ENCODE assay signal across 12 cellular contexts in genomic region chr4:173367946-173368345, GRCh38. TPM values are rescaled to one million over a fixed set of nuclear protein-coding genes. Genes with fewer than 3 reads are reported as not detected.
DNase-seq lines count a peak whose midpoint lies in the region; ATAC-seq, FAIRE-seq and TF ChIP-seq lines count a peak whose summit lies in the region.
"Had no signal": no experiment of that assay in that cellular context is flagged by ENCODE, and none has a peak within 500 bp of the region (broad histone marks: within the 10 kb centered on the region; RNA-seq: fewer than 3 reads in every experiment).

No MANE protein-coding gene starts in this region.

- intact Hi-C loops in kidney (cut with DNase I), result no loop called here
- intact Hi-C loops in activated naive CD4-positive, alpha-beta T cell treated with anti-CD3 and anti-CD28 coated beads for 36 hours (cut with micrococcal nuclease), result no loop called here

- POLR2A ChIA-PET in activated naive CD8-positive, alpha-beta T cell treated with anti-CD3 and anti-CD28 coated beads, Interleukin-2, amount 10 ng/mL, durations not matched to agents 7 days and 5 days (lab: Charles Lee), result interaction anchor here (0.9 to 7.1 kb wide), 2 partner anchors 9 to 35 kb away, joined by 3 to 404 read pairs; partner anchors contain the start of gene HMGB2

- H3K27me3 Mint-ChIP-seq in CD4-positive, CD25-positive, alpha-beta regulatory T cell, result peaks cover 5% of the 10 kb centered on the region
- H3K27me3 Mint-ChIP-seq in activated naive CD8-positive, alpha-beta T cell treated with anti-CD3 and anti-CD28 coated beads, Interleukin-2, amount 10 ng/mL, durations not matched to agents 7 days and 5 days, result no peaks in the 10 kb centered on the region
- peaks cover 14% of the 10 kb centered on the region for H3K27me3 Mint-ChIP-seq in activated naive CD4-positive, alpha-beta T cell treated with anti-CD3 and anti-CD28 coated beads for 36 hours (ENCODE audit: low read depth)

- DNase-seq in CD4-positive, CD25-positive, alpha-beta regulatory T cell, result no peak
- DNase-seq in HFF-Myc (ENCODE audit: extremely low read depth, low read depth) (no peak), medulla oblongata (ENCODE audit: extremely low spot score) (peak; percentile 27), kidney (no peak)
- no peak for DNase-seq in activated naive CD8-positive, alpha-beta T cell treated with anti-CD3 and anti-CD28 coated beads, Interleukin-2, amount 10 ng/mL, durations not matched to agents 7 days and 5 days
- no peak for DNase-seq in activated naive CD4-positive, alpha-beta T cell treated with anti-CD3 and anti-CD28 coated beads for 36 hours
- DNase-seq: NCI-H1694; stimulated activated CD4-positive, alpha-beta T cell treated with anti-CD3 and anti-CD28 coated beads, Interleukin-4, amount 100 ng/mL, for 4 hours; SW 1271 had no signal

- peak overlapping the region; percentile 53 for H3K27ac ChIP-seq in CD4-positive, CD25-positive, alpha-beta regulatory T cell (ENCODE audit: insufficient read depth, low read length, poor library complexity, severe bottlenecking)
- no peak overlapping the region for H3K27ac ChIP-seq in kidney (ENCODE audit: low read depth in 2 of 2, low read length in 2 of 2)

- H3K36me3 Mint-ChIP-seq in CD4-positive, CD25-positive, alpha-beta regulatory T cell, result no peaks in the 10 kb centered on the region
- peaks cover 24% of the 10 kb centered on the region for H3K36me3 Mint-ChIP-seq in activated naive CD8-positive, alpha-beta T cell treated with anti-CD3 and anti-CD28 coated beads, Interleukin-2, amount 10 ng/mL, durations not matched to agents 7 days and 5 days
- H3K36me3 Mint-ChIP-seq in activated naive CD4-positive, alpha-beta T cell treated with anti-CD3 and anti-CD28 coated beads for 36 hours (ENCODE audit: low read depth), result no peaks in the 10 kb centered on the region

- peak overlapping the region; percentile 37 for H3K4me3 ChIP-seq in CD4-positive, CD25-positive, alpha-beta regulatory T cell (ENCODE audit: low read depth, low read length)
- H3K4me3 ChIP-seq in HFF-Myc (replicated peaks; ENCODE audit: low read depth, low read length) (peak overlapping the region; percentile 9; the same call in 1 of the 2 replicates), kidney (ENCODE audit: low read length in 2 of 2) (no peak overlapping the region)

- CTCF ChIA-PET in activated naive CD4-positive, alpha-beta T cell treated with anti-CD3 and anti-CD28 coated beads for 36 hours (lab: Charles Lee), result interaction anchor here (0.9 to 1.2 kb wide), 3 partner anchors 22 to 67 kb away, joined by 3 to 6 read pairs (median 4); no protein-coding TSS in a partner anchor

- no peaks in the 10 kb centered on the region for H3K9me3 Mint-ChIP-seq in CD4-positive, CD25-positive, alpha-beta regulatory T cell
- no peaks in the 10 kb centered on the region for H3K9me3 Mint-ChIP-seq in activated naive CD8-positive, alpha-beta T cell treated with anti-CD3 and anti-CD28 coated beads, Interleukin-2, amount 10 ng/mL, durations not matched to agents 7 days and 5 days
- H3K9me3 Mint-ChIP-seq in activated naive CD4-positive, alpha-beta T cell treated with anti-CD3 and anti-CD28 coated beads for 36 hours, result no peaks in the 10 kb centered on the region

- peaks cover 41% of the 10 kb centered on the region for H3K4me1 ChIP-seq in CD4-positive, CD25-positive, alpha-beta regulatory T cell (ENCODE audit: control insufficient read depth, insufficient read depth, low read length, poor library complexity, severe bottlenecking)
- peaks cover 0 to 2% of the 10 kb centered on the region in 2 donors for H3K4me1 ChIP-seq in kidney (ENCODE audit: control insufficient read depth in 1 of 2, insufficient read depth in 1 of 2, low read depth in 1 of 2, low read length in 2 of 2)

- H3K27me3 ChIP-seq in CD4-positive, CD25-positive, alpha-beta regulatory T cell (ENCODE audit: control insufficient read depth, insufficient read depth, low read length), result no peaks in the 10 kb centered on the region

- TF ChIP-seq CTCF in HFF-Myc (IDR thresholded peaks at IDR 0.05; ENCODE audit: low read depth, low read length, missing control alignments), result no peak
- no peak for TF ChIP-seq CTCF in kidney (IDR thresholded peaks at IDR 0.05; ENCODE audit: borderline replicate concordance, extremely low read depth, insufficient read depth)

- no peaks in the 10 kb centered on the region for H3K36me3 ChIP-seq in CD4-positive, CD25-positive, alpha-beta regulatory T cell (ENCODE audit: control insufficient read depth, insufficient read depth, low read length)
- H3K36me3 ChIP-seq in kidney (ENCODE audit: control insufficient read depth in 1 of 2, insufficient read depth in 2 of 2, low read length in 2 of 2), result no peaks in the 10 kb centered on the region

- H3K4me3 Mint-ChIP-seq in CD4-positive, CD25-positive, alpha-beta regulatory T cell, result peak overlapping the region; percentile 5 to 47 (median 36)
- H3K4me3 Mint-ChIP-seq in activated naive CD8-positive, alpha-beta T cell treated with anti-CD3 and anti-CD28 coated beads, Interleukin-2, amount 10 ng/mL, durations not matched to agents 7 days and 5 days, result peak overlapping the region; percentile 100
- H3K4me3 Mint-ChIP-seq in activated naive CD4-positive, alpha-beta T cell treated with anti-CD3 and anti-CD28 coated beads for 36 hours, result no peak overlapping the region

- H3K9ac ChIP-seq in kidney (ENCODE audit: low read length in 2 of 2), result no peak overlapping the region

- no peak for ATAC-seq in CD4-positive, CD25-positive, alpha-beta regulatory T cell (ENCODE audit: low read depth in 2 of 2)
- ATAC-seq in activated naive CD8-positive, alpha-beta T cell treated with anti-CD3 and anti-CD28 coated beads, Interleukin-2, amount 10 ng/mL, durations not matched to agents 7 days and 5 days (ENCODE audit: low read depth), result no peak
- ATAC-seq in HG03097 (IDR thresholded peaks at IDR 0.05; ENCODE audit: low FRiP score, unreplicated experiment) (no peak), GM18502 (IDR thresholded peaks at IDR 0.05; ENCODE audit: poor library complexity, unreplicated experiment) (no peak)

- H3K4me1 Mint-ChIP-seq in CD4-positive, CD25-positive, alpha-beta regulatory T cell, result peaks cover 21 to 51% (median 27%) of the 10 kb centered on the region in 4 donors
- H3K4me1 Mint-ChIP-seq in activated naive CD8-positive, alpha-beta T cell treated with anti-CD3 and anti-CD28 coated beads, Interleukin-2, amount 10 ng/mL, durations not matched to agents 7 days and 5 days, result peaks cover 38% of the 10 kb centered on the region
- peaks cover 19% of the 10 kb centered on the region for H3K4me1 Mint-ChIP-seq in activated naive CD4-positive, alpha-beta T cell treated with anti-CD3 and anti-CD28 coated beads for 36 hours (ENCODE audit: low read depth)

- H3K9me3 ChIP-seq in CD4-positive, CD25-positive, alpha-beta regulatory T cell (ENCODE audit: control insufficient read depth in 2 of 2, low read length in 2 of 2), result no peaks in the 10 kb centered on the region
- H3K9me3 ChIP-seq in kidney (ENCODE audit: control insufficient read depth in 1 of 2, low read length in 2 of 2), result no peaks in the 10 kb centered on the region

- no peak overlapping the region for H3K27ac Mint-ChIP-seq in CD4-positive, CD25-positive, alpha-beta regulatory T cell
- H3K27ac Mint-ChIP-seq in activated naive CD8-positive, alpha-beta T cell treated with anti-CD3 and anti-CD28 coated beads, Interleukin-2, amount 10 ng/mL, durations not matched to agents 7 days and 5 days, result peak overlapping the region; percentile 63
- H3K27ac Mint-ChIP-seq in activated naive CD4-positive, alpha-beta T cell treated with anti-CD3 and anti-CD28 coated beads for 36 hours, result no peak overlapping the region

- no peak for FAIRE-seq in kidney (lab: Jason Lieb, UNC)
- FAIRE-seq: frontal cortex had no signal

RNA-seq across cellular contexts. Expression of gene SAP30, which starts 2.8 kb away (rescaled TPM):
- 8.4 TPM for total RNA-seq in CD4-positive, CD25-positive, alpha-beta regulatory T cell
- polyA plus RNA-seq in CD4-positive, CD25-positive, alpha-beta regulatory T cell, result 10 to 100 TPM in 2 of 4 donors, 1 to 10 TPM in 2; 6.0 to 16.7 (median 9.3) TPM
- 10 to 100 TPM; 15.5 to 16.4 TPM for total RNA-seq in activated naive CD8-positive, alpha-beta T cell treated with anti-CD3 and anti-CD28 coated beads, Interleukin-2, amount 10 ng/mL, durations not matched to agents 7 days and 5 days
- 16.5 TPM for total RNA-seq in kidney
- polyA plus RNA-seq in kidney (ENCODE audit: insufficient read depth, low read depth, low replicate concordance), result 6.7 TPM
- total RNA-seq in activated naive CD4-positive, alpha-beta T cell treated with anti-CD3 and anti-CD28 coated beads for 36 hours, result 1 to 10 TPM; 9.2 to 9.7 TPM

RNA-seq across cellular contexts. Expression of gene SCRG1, which starts 31.0 kb away (rescaled TPM):
- not detected for total RNA-seq in CD4-positive, CD25-positive, alpha-beta regulatory T cell
- polyA plus RNA-seq in CD4-positive, CD25-positive, alpha-beta regulatory T cell, result under 1 TPM in 2 of 4 donors, not detected in 2; 0.05 to 0.17 TPM
- total RNA-seq in activated naive CD8-positive, alpha-beta T cell treated with anti-CD3 and anti-CD28 coated beads, Interleukin-2, amount 10 ng/mL, durations not matched to agents 7 days and 5 days, result not detected
- total RNA-seq in kidney, result 1.6 TPM
- polyA plus RNA-seq in kidney (ENCODE audit: insufficient read depth, low read depth, low replicate concordance), result 0.11 TPM
- not detected for total RNA-seq in activated naive CD4-positive, alpha-beta T cell treated with anti-CD3 and anti-CD28 coated beads for 36 hours

RNA-seq across cellular contexts. Expression of gene HMGB2, which starts 33.8 kb away (rescaled TPM):
- 210 TPM for total RNA-seq in CD4-positive, CD25-positive, alpha-beta regulatory T cell
- polyA plus RNA-seq in CD4-positive, CD25-positive, alpha-beta regulatory T cell, result 100 to 1,000 TPM; 280 to 438 (median 341) TPM
- 100 to 1,000 TPM; 592 to 620 TPM for total RNA-seq in activated naive CD8-positive, alpha-beta T cell treated with anti-CD3 and anti-CD28 coated beads, Interleukin-2, amount 10 ng/mL, durations not matched to agents 7 days and 5 days
- total RNA-seq in kidney, result 76.8 TPM
- polyA plus RNA-seq in kidney (ENCODE audit: insufficient read depth, low read depth, low replicate concordance), result 41.8 TPM
- 100 to 1,000 TPM; 752 to 787 TPM for total RNA-seq in activated naive CD4-positive, alpha-beta T cell treated with anti-CD3 and anti-CD28 coated beads for 36 hours

Comparison
In these comparisons a context has a peak if more than half of its experiments do, and no peak if none do; other contexts are left out.
1. H3K4me3 ChIP-seq: peak in CD4-positive, CD25-positive, alpha-beta regulatory T cell (single experiment) and HFF-Myc (single experiment); none in kidney (0 of 2).